ENCODE assay signal across 17 cellular contexts in the genomic region with DNA sequence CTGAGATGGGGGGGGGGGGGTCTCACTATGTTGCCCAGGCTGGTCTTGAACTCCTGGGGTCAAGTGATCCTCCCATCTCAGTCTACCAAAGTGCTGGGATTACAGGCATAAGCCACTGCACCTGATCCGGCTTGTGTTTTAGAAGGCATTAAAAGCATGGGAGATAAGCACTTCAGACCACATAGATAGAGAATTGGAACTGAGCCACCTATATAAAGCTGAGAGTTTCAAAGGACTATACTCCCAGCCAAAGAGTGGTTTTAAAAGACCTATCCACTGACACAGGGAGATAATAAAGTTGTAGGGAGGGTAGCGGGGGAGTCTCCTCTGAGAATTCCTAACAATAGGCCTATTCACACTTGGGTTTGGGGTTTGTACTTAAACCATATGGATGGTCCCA. TPM values are rescaled to one million over a fixed set of nuclear protein-coding genes. Genes with fewer than 3 reads are reported as not detected.
DNase-seq lines count a peak whose midpoint lies in the region; ATAC-seq, FAIRE-seq and TF ChIP-seq lines count a peak whose summit lies in the region.
"Had no signal": no experiment of that assay in that cellular context is flagged by ENCODE, and none has a peak within 500 bp of the region (broad histone marks: within the 10 kb centered on the region; RNA-seq: fewer than 3 reads in every experiment).

No MANE protein-coding gene starts in this region.

- no peak for TF ChIP-seq RAD21 in GM12878 (IDR thresholded peaks at IDR 0.05; ENCODE audit: insufficient read depth, low read depth, low read length)

- H3K36me3 Mint-ChIP-seq in IgD-negative memory B cell (peaks cover 2% of the 10 kb centered on the region), GM23338 (ENCODE audit: low read depth) (no peaks in the 10 kb centered on the region), CD14-positive monocyte (peaks cover 21 to 41% of the 10 kb centered on the region in 2 donors)

- H3K9me2 ChIP-seq in GM23338 (ENCODE audit: insufficient read depth), result no peaks in the 10 kb centered on the region

- H3K4me1 Mint-ChIP-seq in IgD-negative memory B cell, result peaks cover 22 to 32% (median 23%) of the 10 kb centered on the region in 3 donors
- no peaks in the 10 kb centered on the region for H3K4me1 Mint-ChIP-seq in GM23338
- H3K4me1 Mint-ChIP-seq in CD14-positive monocyte, result no peaks in the 10 kb centered on the region

- no TSS peak for BruUV-seq in GM12878 (replicated peaks; lab: Mats Ljungman, UMichigan)

- H3K36me3 ChIP-seq in GM12878 (ENCODE audit: control insufficient read depth in 2 of 2, insufficient read depth in 2 of 2, low read length in 1 of 2), result peaks cover 0 to 13% of the 10 kb centered on the region in 2 experiments
- no peaks in the 10 kb centered on the region for H3K36me3 ChIP-seq in GM23338 (ENCODE audit: insufficient read depth)

- DNase-seq in OCI-M1 (lab: John Stamatoyannopoulos, UW), result peak; percentile 65
- no peak for DNase-seq in GM12878 (ENCODE audit: low read depth, low spot score)
- DNase-seq in retinal pigment epithelial cell (ENCODE audit: low read depth), result peak; percentile 16
- no peak for DNase-seq in GM23338 (ENCODE audit: low spot score)
- DNase-seq in A172 (ENCODE audit: low spot score), result no peak
- no peak for DNase-seq in CD14-positive monocyte (ENCODE audit: low spot score)
- DNase-seq: DMS153, GOT3, KG1, NCI-H1048, NCI-H1694, NCI-H446 treated with DMSO at 0.1 percent for 48 hours, NCI-H748 treated with DMSO at 0.1 percent for 48 hours, SIG-M5 had no signal

- FAIRE-seq in GM12878 (lab: Jason Lieb, UNC), result no peak
- FAIRE-seq: HTR-8/SVneo had no signal

- H3K27ac ChIP-seq in GM12878 (ENCODE audit: control insufficient read depth, insufficient read depth), result peak overlapping the region; percentile 50; the same call in 1 of the 2 replicates
- no peak overlapping the region for H3K27ac ChIP-seq in GM23338 (ENCODE audit: low read depth)
- H3K27ac ChIP-seq: BLaER1 had no signal

- H2AFZ ChIP-seq in GM12878 (ENCODE audit: control insufficient read depth, low read depth, low read length) (no peak overlapping the region), GM23338 (no peak overlapping the region)

- no peaks in the 10 kb centered on the region for H3K9me3 Mint-ChIP-seq in IgD-negative memory B cell
- no peaks in the 10 kb centered on the region for H3K9me3 Mint-ChIP-seq in GM23338
- H3K9me3 Mint-ChIP-seq in CD14-positive monocyte, result no peaks in the 10 kb centered on the region

- in situ Hi-C loops in GM12878 (cut with MboI), result no loop called here

- no peak for TF ChIP-seq EP300 in GM12878 (IDR thresholded peaks at IDR 0.05; ENCODE audit: borderline replicate concordance in 1 of 2, control insufficient read depth in 1 of 2, low read depth in 2 of 2, low read length in 2 of 2)

- H3K4me1 ChIP-seq in GM12878 (ENCODE audit: control insufficient read depth, insufficient read depth, low read length) (peaks cover 26% of the 10 kb centered on the region), GM23338 (ENCODE audit: insufficient read depth) (no peaks in the 10 kb centered on the region)

- POLR2A ChIA-PET in GM12878 (lab: Charles Lee), result interaction anchor here (1.6 kb wide), 1 partner anchor 11 kb away, joined by 4 read pairs; no protein-coding TSS in a partner anchor

- no peaks in the 10 kb centered on the region for H3K27me3 ChIP-seq in GM12878 (replicated peaks in 1 of 2; ENCODE audit: control insufficient read depth in 2 of 2, insufficient read depth in 2 of 2, low read length in 1 of 2)
- no peaks in the 10 kb centered on the region for H3K27me3 ChIP-seq in GM23338 (ENCODE audit: insufficient read depth)
- H3K27me3 ChIP-seq: BLaER1 had no signal

- CTCF ChIA-PET in GM12878 (lab: Yijun Ruan, JAX), result interaction anchor here (1.7 kb wide), 1 partner anchor 79 kb away, joined by 4 read pairs; no protein-coding TSS in a partner anchor

- H3F3A ChIP-seq in GM23338 (replicated peaks; ENCODE audit: low read depth), result no peaks in the 10 kb centered on the region

- TF ChIP-seq CTCF in GM12878 (IDR thresholded peaks at IDR 0.05 in 2 of 3, conservative IDR thresholded peaks at IDR 0.05 in 1 of 3; ENCODE audit: control insufficient read depth in 2 of 3, extremely low read depth in 1 of 3, insufficient read depth in 1 of 3, low read depth in 3 of 3, low read length in 3 of 3), result no peak
- no peak for TF ChIP-seq CTCF in retinal pigment epithelial cell (conservative IDR thresholded peaks at IDR 0.05; ENCODE audit: low read depth, low read length)
- no peak for TF ChIP-seq CTCF in GM23338 (conservative IDR thresholded peaks at IDR 0.05; ENCODE audit: low read depth in 2 of 2)
- no peak for TF ChIP-seq CTCF in CD14-positive monocyte (IDR thresholded peaks at IDR 0.05)

- no peak for TF ChIP-seq POLR2A in GM12878 (IDR thresholded peaks at IDR 0.05; ENCODE audit: low read depth, low read length)

- WGBS in GM12878 (ENCODE audit: insufficient coverage, insufficient replicate concordance, low lambda C conversion rate, missing lambda C conversion rate), result 93% methylated on average over 2 of the region's 2 CpGs

- peak overlapping the region in 2 of 3 donors; percentile 12 to 37 for H3K27ac Mint-ChIP-seq in IgD-negative memory B cell
- no peak overlapping the region for H3K27ac Mint-ChIP-seq in GM23338
- peak overlapping the region in 1 of 7 donors; percentile 35 for H3K27ac Mint-ChIP-seq in CD14-positive monocyte

- RAD21 ChIA-PET in GM12878 (lab: Charles Lee; ENCODE audit: unreplicated experiment), result no interaction called here

- no peaks in the 10 kb centered on the region for H3K9me3 ChIP-seq in GM12878 (replicated peaks; ENCODE audit: control insufficient read depth, insufficient read depth, low read length)

- no peak overlapping the region; the same call in 1 of the 2 replicates for H3K9ac ChIP-seq in GM12878 (ENCODE audit: control insufficient read depth, insufficient read depth, low read length)
- H3K9ac ChIP-seq: BLaER1 had no signal

- SMC1A ChIA-PET in GM12878 (lab: Charles Lee; ENCODE audit: uncharacterized antibody, unreplicated experiment), result no interaction called here

- H3K27me3 Mint-ChIP-seq in IgD-negative memory B cell, result no peaks in the 10 kb centered on the region
- H3K27me3 Mint-ChIP-seq in GM23338 (ENCODE audit: insufficient read depth, low read depth, poor library complexity), result no peaks in the 10 kb centered on the region
- H3K27me3 Mint-ChIP-seq in CD14-positive monocyte (ENCODE audit: low read depth in 3 of 3), result no peaks in the 10 kb centered on the region

- no peaks in the 10 kb centered on the region for H4K20me1 ChIP-seq in GM12878 (ENCODE audit: control insufficient read depth, insufficient read depth)
- no peaks in the 10 kb centered on the region for H4K20me1 ChIP-seq in GM23338 (replicated peaks; ENCODE audit: insufficient read depth)

- H3K4me2 ChIP-seq in GM12878 (ENCODE audit: control insufficient read depth, insufficient read depth) (peak overlapping the region; percentile 65; the same call in 1 of the 2 replicates), GM23338 (no peak overlapping the region)

- H3K4me3 Mint-ChIP-seq in IgD-negative memory B cell (no peak overlapping the region), GM23338 (no peak overlapping the region), CD14-positive monocyte (no peak overlapping the region)

- H3K4me3 ChIP-seq in GM12878, result no peak overlapping the region
- no peak overlapping the region for H3K4me3 ChIP-seq in retinal pigment epithelial cell (ENCODE audit: low read length)
- no peak overlapping the region for H3K4me3 ChIP-seq in GM23338
- H3K4me3 ChIP-seq: BLaER1 had no signal

- intact Hi-C loops in GM12878 (cut with micrococcal nuclease; ENCODE audit: unreplicated experiment), result no loop called here
- intact Hi-C loops in CD14-positive monocyte (cut with micrococcal nuclease), result no loop called here

- H3K79me2 ChIP-seq in GM12878 (ENCODE audit: control insufficient read depth, insufficient read depth, low read length) (peaks cover 68% of the 10 kb centered on the region), GM23338 (replicated peaks; ENCODE audit: insufficient read depth) (no peaks in the 10 kb centered on the region)

- peak; percentile 9; the same call in 2 of the 3 replicates for ATAC-seq in GM12878
- no peak for ATAC-seq in GM23338

TF ChIP-seq in GM23338, 12 proteins besides CTCF, POLR2A, EP300 and RAD21 (continues in another document):
- no peak for TF ChIP-seq ZNF331 (CRISPR knock-in tag; IDR thresholded peaks at IDR 0.05; ENCODE audit: low read depth)
- TF ChIP-seq STAT1 (IDR thresholded peaks at IDR 0.05; ENCODE audit: unreplicated experiment), result no peak
- TF ChIP-seq EZH2 (IDR thresholded peaks at IDR 0.05; ENCODE audit: low read depth, unreplicated experiment), result no peak
- no peak for TF ChIP-seq ZNF114 (CRISPR knock-in tag; IDR thresholded peaks at IDR 0.05)
- no peak for TF ChIP-seq EZH2phosphoT487 (IDR thresholded peaks at IDR 0.05; ENCODE audit: unreplicated experiment)

RNA-seq across cellular contexts. Expression of a gene that starts 34.8 kb away (rescaled TPM):
- polyA plus RNA-seq in IgD-negative memory B cell (24.7 TPM), GM12878 (2011; rRNA removed) (65.3 and 97.9 TPM in 2 replicates), GM12878 (2014; fragmentation: Illumina TruSeq; extraction: Trizol) (39.3 and 49.0 TPM in 2 replicates), GM12878 (2014; fragmentation: Nextera tagmentation; extraction: Ambion mirVana) (10 to 100 TPM; 14.2 to 15.4 TPM), GM12878 (2014; rRNA removed) (28.5 and 28.8 TPM in 2 replicates), GM12878 (2016; fragmentation: Nextera tagmentation; extraction: Ambion mirVana) (10 to 100 TPM; 21.6 to 26.8 TPM), GM23338 (2016; fragmentation: Nextera tagmentation; extraction: Ambion mirVana) (3.2 and 3.4 TPM in 2 replicates), CD14-positive monocyte (1 to 10 TPM; 4.6 to 6.9 TPM)
- 602 and 632 TPM in 2 replicates for total RNA-seq in GM12878 (2013; cell fraction: nucleolus; rRNA removed)
- total RNA-seq in GM12878 (2014; rRNA removed) (54.4 and 60.5 TPM in 2 replicates), GM12878 (2014; rRNA removed; fragmentation: Illumina TruSeq; extraction: Trizol) (81.8 and 87.2 TPM in 2 replicates), GM12878 (2021) (46.7 and 50.1 TPM in 2 replicates)
- polyA plus RNA-seq in GM12878 (2011; ENCODE audit: low read depth), result 10.2 TPM
- polyA plus RNA-seq in GM12878 (2011; cell fraction: cytosol; rRNA removed), result 23.4 and 27.1 TPM in 2 replicates
- polyA plus RNA-seq in GM12878 (2011; cell fraction: nucleus; rRNA removed), result 56.4 and 58.1 TPM in 2 replicates
- polyA plus RNA-seq in GM12878 (2012), result 23.2 and 28.0 TPM in 2 replicates
- polyA minus RNA-seq in GM12878 (2011; rRNA and poly(A)+ RNA removed), result 188 and 229 TPM in 2 replicates
- polyA minus RNA-seq in GM12878 (2011; cell fraction: cytosol; rRNA and poly(A)+ RNA removed), result 42.9 and 49.6 TPM in 2 replicates
- polyA minus RNA-seq in GM12878 (2011; cell fraction: nucleus; rRNA and poly(A)+ RNA removed), result 120 and 185 TPM in 2 replicates
- 9.0 and 10.3 TPM in 2 replicates for total RNA-seq in GM23338 (2014; rRNA removed; shearing (Covaris generic))
- total RNA-seq in A172 (2014; rRNA removed; shearing (Covaris generic)), result 4.6 and 10.3 TPM in 2 replicates

Comparison
In these comparisons a context has a peak if more than half of its experiments do, and no peak if none do; other contexts are left out.
1. DNase-seq: peak in OCI-M1 (single experiment) and retinal pigment epithelial cell (single experiment); none in GM12878 (single experiment), GM23338 (single experiment), A172 (single experiment) and CD14-positive monocyte (single experiment).